25 cellular contexts compared by ENCODE assay signal in genomic region chr9:94783928-94784327, GRCh38. TPM values are rescaled to one million over a fixed set of nuclear protein-coding genes. Genes with fewer than 3 reads are reported as not detected.
A peak's percentile ranks its signal among the peaks of the same experiment; 100 is the strongest.
DNase-seq lines count a peak whose midpoint lies in the region; ATAC-seq and TF ChIP-seq lines count a peak whose summit lies in the region.
"Had no signal": no experiment of that assay in that cellular context is flagged by ENCODE, and none has a peak within 500 bp of the region (broad histone marks: within the 10 kb centered on the region; RNA-seq: fewer than 3 reads in every experiment).

No MANE protein-coding gene starts in this region.

- H2AFZ ChIP-seq in osteoblast (ENCODE audit: low read length) = no peak overlapping the region

- no peaks in the 10 kb centered on the region for H3K9me3 ChIP-seq in adipocyte (ENCODE audit: control insufficient read depth, low read length)
- H3K9me3 ChIP-seq in osteoblast (ENCODE audit: low read depth, low read length) = no peaks in the 10 kb centered on the region
- H3K9me3 ChIP-seq: BLaER1, esophagus muscularis mucosa, HAP-1 had no signal

- H3K79me2 ChIP-seq in osteoblast (ENCODE audit: insufficient read depth, low read length) = peaks cover 7% of the 10 kb centered on the region

- H3K36me3 ChIP-seq in adipocyte (ENCODE audit: control insufficient read depth, insufficient read depth, low read length, severe bottlenecking) = no peaks in the 10 kb centered on the region
- H3K36me3 ChIP-seq in osteoblast (ENCODE audit: insufficient read depth, low read length) = no peaks in the 10 kb centered on the region
- H3K36me3 ChIP-seq: cardiac muscle cell, esophagus muscularis mucosa, HAP-1 had no signal

- TF ChIP-seq CTCF in 22Rv1 (IDR thresholded peaks at IDR 0.05) (no peak), osteoblast (IDR thresholded peaks at IDR 0.05; ENCODE audit: extremely low read depth, low read depth, low read length) (no peak)

- H3K27ac ChIP-seq in 22Rv1 (peak overlapping the region; percentile 86), osteoblast (ENCODE audit: low read depth, low read length) (peak overlapping the region; percentile 99)
- H3K27ac ChIP-seq: BLaER1, cardiac muscle cell had no signal

- H3K4me3 ChIP-seq in adipocyte (ENCODE audit: low read length) (no peak overlapping the region), osteoblast (ENCODE audit: insufficient read depth, low read length) (no peak overlapping the region)
- H3K4me3 ChIP-seq: BLaER1, cardiac muscle cell, esophagus muscularis mucosa, HAP-1 had no signal

- no peaks in the 10 kb centered on the region for H3K27me3 ChIP-seq in adipocyte (replicated peaks; ENCODE audit: control insufficient read depth, insufficient read depth, low read length)
- H3K27me3 ChIP-seq in osteoblast (ENCODE audit: insufficient read depth, low read length) = no peaks in the 10 kb centered on the region
- H3K27me3 ChIP-seq: BLaER1, cardiac muscle cell, esophagus muscularis mucosa had no signal

- no peak overlapping the region for H3K4me2 ChIP-seq in osteoblast (ENCODE audit: insufficient read depth, low read length)
- H3K4me2 ChIP-seq: BLaER1 had no signal

- H3K9ac ChIP-seq in adipocyte (ENCODE audit: low read length) = no peak overlapping the region
- H3K9ac ChIP-seq: BLaER1 had no signal

- H3K4me1 ChIP-seq in adipocyte (ENCODE audit: control insufficient read depth, insufficient read depth, low read length) (peaks cover 18% of the 10 kb centered on the region), osteoblast (ENCODE audit: insufficient read depth, low read length) (peaks cover 31% of the 10 kb centered on the region)

- no peaks in the 10 kb centered on the region for H4K20me1 ChIP-seq in osteoblast (ENCODE audit: insufficient read depth, low read length)
- H4K20me1 ChIP-seq: BLaER1 had no signal

- no peak for ATAC-seq in HG02623 (IDR thresholded peaks at IDR 0.05; ENCODE audit: unreplicated experiment)
- ATAC-seq: activated CD8-positive, alpha-beta T cell treated with anti-CD3 and anti-CD28 coated beads, Interleukin-2, amount 10 ng/mL, durations not matched to agents 7 days and 5 days; activated naive CD4-positive, alpha-beta T cell treated with anti-CD3 and anti-CD28 coated beads, Interleukin-2, amount 50 U/mL, for 72 hours; stimulated activated naive CD8-positive, alpha-beta T cell treated with anti-CD3 and anti-CD28 coated beads, Interleukin-15, amount 100 ng/mL, for 72 hours; T-helper 17 cell had no signal

- DNase-seq in M059J (ENCODE audit: low read depth) = peak; percentile 33
- peak; percentile 35 for DNase-seq in adipocyte (ENCODE audit: low read depth)
- no peak for DNase-seq in osteoblast (ENCODE audit: insufficient read length, low spot score, missing footprints)
- DNase-seq in NCI-H526 treated with DMSO at 0.1 percent for 48 hours (lab: John Stamatoyannopoulos, UW) = no peak
- no peak for DNase-seq in stimulated activated CD4-positive, alpha-beta T cell treated with anti-CD3 and anti-CD28 coated beads, Interleukin-2, amount 100 ng/mL, for 48 hours
- DNase-seq in foreskin melanocyte = no peak
- DNase-seq: activated CD4-positive, alpha-beta T cell treated with anti-CD3 and anti-CD28 coated beads for 1 hour; activated CD8-positive, alpha-beta T cell treated with anti-CD3 and anti-CD28 coated beads, Interleukin-2, amount 10 ng/mL, durations not matched to agents 7 days and 5 days; cortex of kidney; endodermal cell; GF-D8; immature natural killer cell; mesendoderm; NCI-H2171; NCI-H524; stimulated activated CD8-positive, alpha-beta memory T cell treated with anti-CD3 and anti-CD28 coated beads, Interleukin-4, amount 100 ng/mL, for 48 hours; stimulated activated naive CD8-positive, alpha-beta T cell treated with anti-CD3 and anti-CD28 coated beads, Interleukin-15, amount 100 ng/mL, for 72 hours; T-helper 17 cell had no signal

RNA-seq across cellular contexts. Expression of gene AOPEP, which starts 57.4 kb away (rescaled TPM):
- total RNA-seq in M059J (2014; rRNA removed; shearing (Covaris generic)) = 95.6 and 120 TPM in 2 replicates
- 109 and 131 TPM in 2 replicates for total RNA-seq in osteoblast

Comparison
In these comparisons a context has a peak if more than half of its experiments do, and no peak if none do; other contexts are left out.
1. DNase-seq: peak in M059J (single experiment) and adipocyte (single experiment); none in osteoblast (single experiment), NCI-H526 treated with DMSO at 0.1 percent for 48 hours (single experiment), stimulated activated CD4-positive, alpha-beta T cell treated with anti-CD3 and anti-CD28 coated beads, Interleukin-2, amount 100 ng/mL, for 48 hours (0 of 2) and foreskin melanocyte (single experiment).